Comparison of ENCODE assay signal across 1 cellular context in the genomic region with DNA sequence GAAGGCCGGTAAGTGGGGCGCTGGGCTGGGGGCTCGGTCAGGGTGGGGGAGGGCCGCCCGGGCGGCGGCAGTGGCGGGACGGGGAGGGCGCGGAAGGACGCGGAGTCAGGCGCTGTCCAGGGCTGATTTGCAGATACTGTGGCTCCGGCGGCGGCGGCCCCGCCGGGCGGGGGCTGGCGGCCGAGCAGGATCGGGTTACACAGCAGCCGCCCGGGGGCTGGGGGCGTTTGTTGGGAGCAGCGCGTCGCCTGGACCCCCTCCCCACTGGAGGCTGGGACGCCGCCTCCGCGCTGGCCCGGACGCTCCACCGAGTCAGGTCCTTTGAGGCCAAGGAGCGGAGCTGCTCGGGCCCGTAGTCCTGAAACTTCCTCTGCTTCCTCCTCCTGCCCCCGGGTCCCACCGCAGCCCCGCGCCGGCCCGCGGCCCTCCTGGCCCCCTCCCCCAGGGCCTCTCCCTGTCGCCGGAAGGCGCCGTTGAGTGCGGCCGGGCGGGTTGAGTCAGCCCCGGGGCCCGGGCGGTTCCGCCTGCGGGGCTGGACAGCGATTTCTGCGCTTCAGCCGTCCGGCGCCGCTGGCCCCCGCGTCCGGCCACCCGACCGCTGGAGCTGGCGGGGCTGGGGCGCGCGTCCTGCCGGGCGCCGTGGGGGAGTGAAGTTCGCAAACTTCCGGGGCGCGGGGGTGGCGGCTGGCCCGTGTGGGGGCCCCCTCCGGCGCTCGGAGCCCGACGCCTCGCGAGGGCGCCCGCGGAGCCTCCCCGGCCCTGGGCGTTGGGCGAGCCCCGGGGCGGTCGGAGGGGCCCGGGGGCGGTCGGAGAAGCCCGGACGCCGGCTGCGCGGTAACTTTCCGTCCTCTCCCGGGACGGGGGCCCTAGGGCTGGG.
TF ChIP-seq lines count a peak whose summit lies in the region.

No MANE protein-coding gene starts in this region.

TF ChIP-seq in HepG2, 621 proteins besides CTCF, POLR2A, EP300 and RAD21 (continued from another document and continues in another):
- TF ChIP-seq NCOR1 (IDR thresholded peaks at IDR 0.05; ENCODE audit: borderline replicate concordance, low read length) (no peak), NCOA5 (CRISPR knock-in tag; IDR thresholded peaks at IDR 0.05) (no peak), MAZ (IDR thresholded peaks at IDR 0.05; ENCODE audit: borderline replicate concordance, low read depth, low read length) (peak; percentile 65; the same call in 1 of the 2 replicates), MAZ (CRISPR knock-in tag; IDR thresholded peaks at IDR 0.05; ENCODE audit: low read depth) (0 out of 2 replicates have a peak, but pooled peaks have one; percentile 37), ZKSCAN5 (CRISPR knock-in tag; IDR thresholded peaks at IDR 0.05) (no peak), MTA3 (CRISPR knock-in tag; IDR thresholded peaks at IDR 0.05) (no peak), ZNF292 (CRISPR knock-in tag; IDR thresholded peaks at IDR 0.05; ENCODE audit: borderline replicate concordance, low read depth) (no peak), CCAR2 (optimal IDR thresholded peaks at IDR 0.05; ENCODE audit: low read depth, low read length) (no peak), ATAD3A (CRISPR knock-in tag; IDR thresholded peaks at IDR 0.05) (no peak), SNAI1 (CRISPR knock-in tag; IDR thresholded peaks at IDR 0.05; ENCODE audit: borderline replicate concordance) (no peak), ZNF577 (CRISPR knock-in tag; IDR thresholded peaks at IDR 0.05; ENCODE audit: borderline replicate concordance, low read depth) (no peak), ZNF44 (CRISPR knock-in tag; IDR thresholded peaks at IDR 0.05) (no peak), ZSCAN20 (CRISPR knock-in tag; IDR thresholded peaks at IDR 0.05; ENCODE audit: borderline replicate concordance) (peak; percentile 80; the same call in 1 of the 2 replicates), ZNF552 (CRISPR knock-in tag; IDR thresholded peaks at IDR 0.05; ENCODE audit: borderline replicate concordance) (no peak), SP140L (CRISPR knock-in tag; IDR thresholded peaks at IDR 0.05; ENCODE audit: borderline replicate concordance) (no peak), ZNF816 (CRISPR knock-in tag; IDR thresholded peaks at IDR 0.05; ENCODE audit: borderline replicate concordance) (0 out of 2 replicates have a peak, but pooled peaks have one; percentile 24), ARID2 (CRISPR knock-in tag; IDR thresholded peaks at IDR 0.05; ENCODE audit: borderline replicate concordance) (no peak), MTF2 (CRISPR knock-in tag; IDR thresholded peaks at IDR 0.05; ENCODE audit: borderline replicate concordance) (no peak), ZNF24 (IDR thresholded peaks at IDR 0.05) (no peak), ZNF558 (CRISPR knock-in tag; IDR thresholded peaks at IDR 0.05; ENCODE audit: borderline replicate concordance) (no peak), ZFAT (CRISPR knock-in tag; conservative IDR thresholded peaks at IDR 0.05) (no peak), REPIN1 (CRISPR knock-in tag; IDR thresholded peaks at IDR 0.05; ENCODE audit: borderline replicate concordance, low read depth) (no peak), ZNF777 (CRISPR knock-in tag; IDR thresholded peaks at IDR 0.05) (no peak; the same call in 1 of the 2 replicates), ISX (CRISPR knock-in tag; conservative IDR thresholded peaks at IDR 0.05) (no peak), AKAP8 (CRISPR knock-in tag; IDR thresholded peaks at IDR 0.05) (no peak), POLR2G (IDR thresholded peaks at IDR 0.05; ENCODE audit: low read depth, low read length) (no peak), RXRA (CRISPR knock-in tag; IDR thresholded peaks at IDR 0.05) (peak; percentile 42), GLI4 (CRISPR knock-in tag; IDR thresholded peaks at IDR 0.05; ENCODE audit: borderline replicate concordance) (no peak), ZNF737 (CRISPR knock-in tag; IDR thresholded peaks at IDR 0.05; ENCODE audit: borderline replicate concordance) (no peak), ZNF510 (CRISPR knock-in tag; IDR thresholded peaks at IDR 0.05; ENCODE audit: low read depth) (no peak), ZNF766 (CRISPR knock-in tag; IDR thresholded peaks at IDR 0.05; ENCODE audit: borderline replicate concordance) (no peak), ZNF615 (CRISPR knock-in tag; IDR thresholded peaks at IDR 0.05; ENCODE audit: borderline replicate concordance) (no peak), ZNF781 (CRISPR knock-in tag; IDR thresholded peaks at IDR 0.05; ENCODE audit: borderline replicate concordance, not compliant biosample characterization) (no peak), ZNF205 (CRISPR knock-in tag; IDR thresholded peaks at IDR 0.05) (no peak)
- TF ChIP-seq, protein P1, sequence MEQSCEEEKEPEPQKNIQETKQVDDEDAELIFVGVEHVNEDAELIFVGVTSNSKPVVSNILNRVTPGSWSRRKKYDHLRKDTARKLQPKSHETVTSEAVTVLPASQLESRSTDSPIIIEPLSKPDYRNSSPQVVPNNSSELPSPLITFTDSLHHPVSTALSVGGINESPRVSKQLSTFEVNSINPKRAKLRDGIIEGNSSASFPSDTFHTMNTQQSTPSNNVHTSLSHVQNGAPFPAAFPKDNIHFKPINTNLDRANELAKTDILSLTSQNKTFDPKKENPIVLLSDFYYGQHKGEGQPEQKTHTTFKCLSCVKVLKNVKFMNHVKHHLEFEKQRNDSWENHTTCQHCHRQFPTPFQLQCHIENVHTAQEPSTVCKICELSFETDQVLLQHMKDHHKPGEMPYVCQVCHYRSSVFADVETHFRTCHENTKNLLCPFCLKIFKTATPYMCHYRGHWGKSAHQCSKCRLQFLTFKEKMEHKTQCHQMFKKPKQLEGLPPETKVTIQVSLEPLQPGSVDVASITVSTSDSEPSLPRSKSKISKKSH (CRISPR knock-in tag; IDR thresholded peaks at IDR 0.05; ENCODE audit: borderline replicate concordance) = no peak
- TF ChIP-seq, protein P2, sequence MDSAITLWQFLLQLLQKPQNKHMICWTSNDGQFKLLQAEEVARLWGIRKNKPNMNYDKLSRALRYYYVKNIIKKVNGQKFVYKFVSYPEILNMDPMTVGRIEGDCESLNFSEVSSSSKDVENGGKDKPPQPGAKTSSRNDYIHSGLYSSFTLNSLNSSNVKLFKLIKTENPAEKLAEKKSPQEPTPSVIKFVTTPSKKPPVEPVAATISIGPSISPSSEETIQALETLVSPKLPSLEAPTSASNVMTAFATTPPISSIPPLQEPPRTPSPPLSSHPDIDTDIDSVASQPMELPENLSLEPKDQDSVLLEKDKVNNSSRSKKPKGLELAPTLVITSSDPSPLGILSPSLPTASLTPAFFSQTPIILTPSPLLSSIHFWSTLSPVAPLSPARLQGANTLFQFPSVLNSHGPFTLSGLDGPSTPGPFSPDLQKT (CRISPR knock-in tag; IDR thresholded peaks at IDR 0.05; ENCODE audit: borderline replicate concordance) = no peak
- TF ChIP-seq, protein P3, sequence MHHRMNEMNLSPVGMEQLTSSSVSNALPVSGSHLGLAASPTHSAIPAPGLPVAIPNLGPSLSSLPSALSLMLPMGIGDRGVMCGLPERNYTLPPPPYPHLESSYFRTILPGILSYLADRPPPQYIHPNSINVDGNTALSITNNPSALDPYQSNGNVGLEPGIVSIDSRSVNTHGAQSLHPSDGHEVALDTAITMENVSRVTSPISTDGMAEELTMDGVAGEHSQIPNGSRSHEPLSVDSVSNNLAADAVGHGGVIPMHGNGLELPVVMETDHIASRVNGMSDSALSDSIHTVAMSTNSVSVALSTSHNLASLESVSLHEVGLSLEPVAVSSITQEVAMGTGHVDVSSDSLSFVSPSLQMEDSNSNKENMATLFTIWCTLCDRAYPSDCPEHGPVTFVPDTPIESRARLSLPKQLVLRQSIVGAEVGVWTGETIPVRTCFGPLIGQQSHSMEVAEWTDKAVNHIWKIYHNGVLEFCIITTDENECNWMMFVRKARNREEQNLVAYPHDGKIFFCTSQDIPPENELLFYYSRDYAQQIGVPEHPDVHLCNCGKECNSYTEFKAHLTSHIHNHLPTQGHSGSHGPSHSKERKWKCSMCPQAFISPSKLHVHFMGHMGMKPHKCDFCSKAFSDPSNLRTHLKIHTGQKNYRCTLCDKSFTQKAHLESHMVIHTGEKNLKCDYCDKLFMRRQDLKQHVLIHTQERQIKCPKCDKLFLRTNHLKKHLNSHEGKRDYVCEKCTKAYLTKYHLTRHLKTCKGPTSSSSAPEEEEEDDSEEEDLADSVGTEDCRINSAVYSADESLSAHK (CRISPR knock-in tag; IDR thresholded peaks at IDR 0.05; ENCODE audit: borderline replicate concordance) = no peak
- TF ChIP-seq, protein P4, sequence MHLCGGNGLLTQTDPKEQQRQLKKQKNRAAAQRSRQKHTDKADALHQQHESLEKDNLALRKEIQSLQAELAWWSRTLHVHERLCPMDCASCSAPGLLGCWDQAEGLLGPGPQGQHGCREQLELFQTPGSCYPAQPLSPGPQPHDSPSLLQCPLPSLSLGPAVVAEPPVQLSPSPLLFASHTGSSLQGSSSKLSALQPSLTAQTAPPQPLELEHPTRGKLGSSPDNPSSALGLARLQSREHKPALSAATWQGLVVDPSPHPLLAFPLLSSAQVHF (CRISPR knock-in tag; IDR thresholded peaks at IDR 0.05) = no peak
- TF ChIP-seq, protein P5, sequence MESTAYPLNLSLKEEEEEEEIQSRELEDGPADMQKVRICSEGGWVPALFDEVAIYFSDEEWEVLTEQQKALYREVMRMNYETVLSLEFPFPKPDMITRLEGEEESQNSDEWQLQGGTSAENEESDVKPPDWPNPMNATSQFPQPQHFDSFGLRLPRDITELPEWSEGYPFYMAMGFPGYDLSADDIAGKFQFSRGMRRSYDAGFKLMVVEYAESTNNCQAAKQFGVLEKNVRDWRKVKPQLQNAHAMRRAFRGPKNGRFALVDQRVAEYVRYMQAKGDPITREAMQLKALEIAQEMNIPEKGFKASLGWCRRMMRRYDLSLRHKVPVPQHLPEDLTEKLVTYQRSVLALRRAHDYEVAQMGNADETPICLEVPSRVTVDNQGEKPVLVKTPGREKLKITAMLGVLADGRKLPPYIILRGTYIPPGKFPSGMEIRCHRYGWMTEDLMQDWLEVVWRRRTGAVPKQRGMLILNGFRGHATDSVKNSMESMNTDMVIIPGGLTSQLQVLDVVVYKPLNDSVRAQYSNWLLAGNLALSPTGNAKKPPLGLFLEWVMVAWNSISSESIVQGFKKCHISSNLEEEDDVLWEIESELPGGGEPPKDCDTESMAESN (CRISPR knock-in tag; conservative IDR thresholded peaks at IDR 0.05) = no peak
- TF ChIP-seq, protein P6, sequence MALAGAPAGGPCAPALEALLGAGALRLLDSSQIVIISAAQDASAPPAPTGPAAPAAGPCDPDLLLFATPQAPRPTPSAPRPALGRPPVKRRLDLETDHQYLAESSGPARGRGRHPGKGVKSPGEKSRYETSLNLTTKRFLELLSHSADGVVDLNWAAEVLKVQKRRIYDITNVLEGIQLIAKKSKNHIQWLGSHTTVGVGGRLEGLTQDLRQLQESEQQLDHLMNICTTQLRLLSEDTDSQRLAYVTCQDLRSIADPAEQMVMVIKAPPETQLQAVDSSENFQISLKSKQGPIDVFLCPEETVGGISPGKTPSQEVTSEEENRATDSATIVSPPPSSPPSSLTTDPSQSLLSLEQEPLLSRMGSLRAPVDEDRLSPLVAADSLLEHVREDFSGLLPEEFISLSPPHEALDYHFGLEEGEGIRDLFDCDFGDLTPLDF (CRISPR knock-in tag; IDR thresholded peaks at IDR 0.05) = no peak
- TF ChIP-seq, protein P7, sequence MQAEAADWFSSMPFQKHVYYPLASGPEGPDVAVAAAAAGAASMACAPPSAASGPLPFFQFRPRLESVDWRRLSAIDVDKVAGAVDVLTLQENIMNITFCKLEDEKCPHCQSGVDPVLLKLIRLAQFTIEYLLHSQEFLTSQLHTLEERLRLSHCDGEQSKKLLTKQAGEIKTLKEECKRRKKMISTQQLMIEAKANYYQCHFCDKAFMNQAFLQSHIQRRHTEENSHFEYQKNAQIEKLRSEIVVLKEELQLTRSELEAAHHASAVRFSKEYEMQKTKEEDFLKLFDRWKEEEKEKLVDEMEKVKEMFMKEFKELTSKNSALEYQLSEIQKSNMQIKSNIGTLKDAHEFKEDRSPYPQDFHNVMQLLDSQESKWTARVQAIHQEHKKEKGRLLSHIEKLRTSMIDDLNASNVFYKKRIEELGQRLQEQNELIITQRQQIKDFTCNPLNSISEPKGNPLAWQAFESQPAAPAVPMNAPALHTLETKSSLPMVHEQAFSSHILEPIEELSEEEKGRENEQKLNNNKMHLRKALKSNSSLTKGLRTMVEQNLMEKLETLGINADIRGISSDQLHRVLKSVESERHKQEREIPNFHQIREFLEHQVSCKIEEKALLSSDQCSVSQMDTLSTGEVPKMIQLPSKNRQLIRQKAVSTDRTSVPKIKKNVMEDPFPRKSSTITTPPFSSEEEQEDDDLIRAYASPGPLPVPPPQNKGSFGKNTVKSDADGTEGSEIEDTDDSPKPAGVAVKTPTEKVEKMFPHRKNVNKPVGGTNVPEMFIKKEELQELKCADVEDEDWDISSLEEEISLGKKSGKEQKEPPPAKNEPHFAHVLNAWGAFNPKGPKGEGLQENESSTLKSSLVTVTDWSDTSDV (CRISPR knock-in tag; IDR thresholded peaks at IDR 0.05) = no peak; the same call in 1 of the 2 replicates
- TF ChIP-seq, protein P8, sequence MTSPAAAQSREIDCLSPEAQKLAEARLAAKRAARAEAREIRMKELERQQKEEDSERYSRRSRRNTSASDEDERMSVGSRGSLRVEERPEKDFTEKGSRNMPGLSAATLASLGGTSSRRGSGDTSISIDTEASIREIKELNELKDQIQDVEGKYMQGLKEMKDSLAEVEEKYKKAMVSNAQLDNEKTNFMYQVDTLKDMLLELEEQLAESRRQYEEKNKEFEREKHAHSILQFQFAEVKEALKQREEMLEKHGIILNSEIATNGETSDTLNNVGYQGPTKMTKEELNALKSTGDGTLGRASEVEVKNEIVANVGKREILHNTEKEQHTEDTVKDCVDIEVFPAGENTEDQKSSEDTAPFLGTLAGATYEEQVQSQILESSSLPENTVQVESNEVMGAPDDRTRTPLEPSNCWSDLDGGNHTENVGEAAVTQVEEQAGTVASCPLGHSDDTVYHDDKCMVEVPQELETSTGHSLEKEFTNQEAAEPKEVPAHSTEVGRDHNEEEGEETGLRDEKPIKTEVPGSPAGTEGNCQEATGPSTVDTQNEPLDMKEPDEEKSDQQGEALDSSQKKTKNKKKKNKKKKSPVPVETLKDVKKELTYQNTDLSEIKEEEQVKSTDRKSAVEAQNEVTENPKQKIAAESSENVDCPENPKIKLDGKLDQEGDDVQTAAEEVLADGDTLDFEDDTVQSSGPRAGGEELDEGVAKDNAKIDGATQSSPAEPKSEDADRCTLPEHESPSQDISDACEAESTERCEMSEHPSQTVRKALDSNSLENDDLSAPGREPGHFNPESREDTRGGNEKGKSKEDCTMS (CRISPR knock-in tag; conservative IDR thresholded peaks at IDR 0.05) = no peak
- TF ChIP-seq, protein P9, sequence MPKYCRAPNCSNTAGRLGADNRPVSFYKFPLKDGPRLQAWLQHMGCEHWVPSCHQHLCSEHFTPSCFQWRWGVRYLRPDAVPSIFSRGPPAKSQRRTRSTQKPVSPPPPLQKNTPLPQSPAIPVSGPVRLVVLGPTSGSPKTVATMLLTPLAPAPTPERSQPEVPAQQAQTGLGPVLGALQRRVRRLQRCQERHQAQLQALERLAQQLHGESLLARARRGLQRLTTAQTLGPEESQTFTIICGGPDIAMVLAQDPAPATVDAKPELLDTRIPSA (CRISPR knock-in tag; IDR thresholded peaks at IDR 0.05; ENCODE audit: borderline replicate concordance) = no peak
- TF ChIP-seq, protein P10, sequence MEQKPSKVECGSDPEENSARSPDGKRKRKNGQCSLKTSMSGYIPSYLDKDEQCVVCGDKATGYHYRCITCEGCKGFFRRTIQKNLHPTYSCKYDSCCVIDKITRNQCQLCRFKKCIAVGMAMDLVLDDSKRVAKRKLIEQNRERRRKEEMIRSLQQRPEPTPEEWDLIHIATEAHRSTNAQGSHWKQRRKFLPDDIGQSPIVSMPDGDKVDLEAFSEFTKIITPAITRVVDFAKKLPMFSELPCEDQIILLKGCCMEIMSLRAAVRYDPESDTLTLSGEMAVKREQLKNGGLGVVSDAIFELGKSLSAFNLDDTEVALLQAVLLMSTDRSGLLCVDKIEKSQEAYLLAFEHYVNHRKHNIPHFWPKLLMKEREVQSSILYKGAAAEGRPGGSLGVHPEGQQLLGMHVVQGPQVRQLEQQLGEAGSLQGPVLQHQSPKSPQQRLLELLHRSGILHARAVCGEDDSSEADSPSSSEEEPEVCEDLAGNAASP (CRISPR knock-in tag; IDR thresholded peaks at IDR 0.05; ENCODE audit: borderline replicate concordance) = peak; percentile 41; the same call in 1 of the 2 replicates
